Comparison of ENCODE assay signal across 12 cellular contexts in genomic region chr17:67020293-67020766, GRCh38. TPM values are rescaled to one million over a fixed set of nuclear protein-coding genes. Genes with fewer than 3 reads are reported as not detected.
"Had no signal": no experiment of that assay in that cellular context is flagged by ENCODE, and none has a peak within 500 bp of the region (broad histone marks: within the 10 kb centered on the region; RNA-seq: fewer than 3 reads in every experiment).

No MANE protein-coding gene starts in this region.

- H3K4me3 Mint-ChIP-seq: activated B cell treated with CpG ODN at 0.5 μM for 24 hours; activated T-helper 1 cell treated with anti-CD3 and anti-CD28 coated beads, Interleukin-12 subunit alpha, Interleukin-12 subunit beta, Interleukin-2, Interleukin-4 antibody, amounts not matched to agents 30 ng/mL and 10 ng/mL and 1 ng/mL, durations not matched to agents 14 hours and 24 hours and 36 hours; nephron; stimulated activated naive CD8-positive, alpha-beta T cell treated with anti-CD3 and anti-CD28 coated beads, Interleukin-15, Interleukin-2, amounts not matched to agents 100 ng/mL and 50 ng/mL, for 24 hours had no signal

- H3K4me1 Mint-ChIP-seq: activated B cell treated with CpG ODN at 0.5 μM for 24 hours had no signal

- DNase-seq: activated B cell treated with CpG ODN at 0.5 μM for 24 hours; activated CD4-positive, alpha-beta T cell treated with anti-CD3 and anti-CD28 coated beads for 48 hours; foreskin melanocyte; heart left ventricle; sigmoid colon; spleen; T-helper 2 cell; upper lobe of right lung had no signal

- H3K27ac Mint-ChIP-seq: activated B cell treated with CpG ODN at 0.5 μM for 24 hours; activated T-helper 1 cell treated with anti-CD3 and anti-CD28 coated beads, Interleukin-12 subunit alpha, Interleukin-12 subunit beta, Interleukin-2, Interleukin-4 antibody, amounts not matched to agents 30 ng/mL and 10 ng/mL and 1 ng/mL, durations not matched to agents 14 hours and 24 hours and 36 hours; nephron; stimulated activated naive CD8-positive, alpha-beta T cell treated with anti-CD3 and anti-CD28 coated beads, Interleukin-15, Interleukin-2, amounts not matched to agents 100 ng/mL and 50 ng/mL, for 24 hours had no signal

- ATAC-seq: heart left ventricle, upper lobe of right lung had no signal

- H3K27me3 Mint-ChIP-seq: stimulated activated naive CD8-positive, alpha-beta T cell treated with anti-CD3 and anti-CD28 coated beads, Interleukin-15, Interleukin-2, amounts not matched to agents 100 ng/mL and 50 ng/mL, for 24 hours had no signal

- H3K9me3 Mint-ChIP-seq: activated B cell treated with CpG ODN at 0.5 μM for 24 hours; activated T-helper 1 cell treated with anti-CD3 and anti-CD28 coated beads, Interleukin-12 subunit alpha, Interleukin-12 subunit beta, Interleukin-2, Interleukin-4 antibody, amounts not matched to agents 30 ng/mL and 10 ng/mL and 1 ng/mL, durations not matched to agents 14 hours and 24 hours and 36 hours; nephron; stimulated activated naive CD8-positive, alpha-beta T cell treated with anti-CD3 and anti-CD28 coated beads, Interleukin-15, Interleukin-2, amounts not matched to agents 100 ng/mL and 50 ng/mL, for 24 hours had no signal

RNA-seq across cellular contexts. Expression of gene CACNG1, which starts 24.0 kb away (rescaled TPM):
- polyA plus RNA-seq: fibroblast of lung, heart left ventricle, sigmoid colon, spleen had no signal

RNA-seq across cellular contexts. Expression of gene CACNG4, which starts 55.8 kb away (rescaled TPM):
- polyA plus RNA-seq: fibroblast of lung, spleen had no signal
